ENCODE assay signal across 12 cellular contexts in the genomic region with DNA sequence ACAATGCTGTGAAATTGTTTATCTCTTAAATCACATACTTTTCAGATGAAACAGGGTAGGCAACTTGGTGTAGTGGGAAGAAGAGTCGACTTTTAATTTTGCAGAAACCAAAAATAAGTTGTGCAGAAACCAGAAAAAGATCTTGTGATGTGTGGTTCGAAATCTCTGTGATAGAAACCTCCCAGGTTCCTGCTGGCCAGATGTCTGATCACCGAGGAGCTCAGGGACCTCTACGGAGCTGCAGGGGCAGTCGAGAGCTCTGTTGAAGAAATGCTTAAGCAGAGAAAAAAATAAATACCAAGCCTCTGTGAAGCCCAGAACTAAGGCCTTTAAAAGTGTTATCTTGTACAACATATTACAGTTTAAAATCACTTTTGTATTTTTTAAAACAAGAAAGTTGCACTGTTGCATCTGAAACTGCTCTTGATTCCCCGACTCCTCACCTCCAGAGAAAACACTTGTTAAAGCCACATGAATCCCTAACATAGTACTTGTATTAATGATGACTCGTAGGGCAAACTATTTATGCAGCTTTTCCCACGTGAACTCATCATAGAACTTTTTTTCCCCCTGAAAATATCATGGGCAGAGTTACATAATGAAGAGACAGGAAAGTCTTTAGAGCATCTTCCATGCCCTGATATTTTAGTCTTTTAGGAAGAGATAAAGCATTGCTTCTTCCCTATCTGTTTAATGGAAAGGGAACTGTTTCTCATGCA. TPM values are rescaled to one million over a fixed set of nuclear protein-coding genes. Genes with fewer than 3 reads are reported as not detected.
A peak's percentile ranks its signal among the peaks of the same experiment; 100 is the strongest.
DNase-seq lines count a peak whose midpoint lies in the region; ATAC-seq, FAIRE-seq and TF ChIP-seq lines count a peak whose summit lies in the region.
"Had no signal": no experiment of that assay in that cellular context is flagged by ENCODE, and none has a peak within 500 bp of the region (broad histone marks: within the 10 kb centered on the region; RNA-seq: fewer than 3 reads in every experiment).

No MANE protein-coding gene starts in this region.

- H2BK5ac ChIP-seq in IMR-90 (ENCODE audit: low read depth, low read length, poor library complexity, severe bottlenecking) = no peak overlapping the region

- ATAC-seq in IMR-90 (ENCODE audit: low read depth) = peak; percentile 70
- no peak for ATAC-seq in activated CD4-positive, CD25-positive, alpha-beta regulatory T cell treated with anti-CD3 and anti-CD28 coated beads, Interleukin-2, amount 50 U/mL, for 24 hours

- peak; percentile 76 for FAIRE-seq in GM19239 (lab: Jason Lieb, UNC)
- FAIRE-seq: TTC549 had no signal

- BruUV-seq in IMR-90 (replicated peaks; lab: Mats Ljungman, UMichigan) = no TSS peak

- no peak overlapping the region for H3K14ac ChIP-seq in IMR-90 (replicated peaks; ENCODE audit: low read depth, low read length)

- H3K23ac ChIP-seq in IMR-90 (ENCODE audit: low read depth, low read length) = no peak overlapping the region

- TF ChIP-seq EP300 in transverse colon (IDR thresholded peaks at IDR 0.05; ENCODE audit: low read depth) = no peak

- TF ChIP-seq RAD21 in IMR-90 (IDR thresholded peaks at IDR 0.05; ENCODE audit: low read length) = no peak

- H3K9me3 ChIP-seq in BLaER1 (no peaks in the 10 kb centered on the region), IMR-90 (ENCODE audit: control insufficient read depth, insufficient read depth, low read length) (no peaks in the 10 kb centered on the region), transverse colon (no peaks in the 10 kb centered on the region)

- H2BK15ac ChIP-seq in IMR-90 (ENCODE audit: low read depth, low read length) = no peak overlapping the region

- no peak for TF ChIP-seq POLR2A in IMR-90 (IDR thresholded peaks at IDR 0.05; ENCODE audit: low read depth, low read length)
- no peak for TF ChIP-seq POLR2A in transverse colon (IDR thresholded peaks at IDR 0.05)

- in situ Hi-C loops in IMR-90 (cut with MboI; ENCODE audit: low sequenced_read_pairs) = no loop called here
- in situ Hi-C loops in transverse colon (cut with MboI; ENCODE audit: low pct_ligation_motif_present in 1 of 4, low pct_unique_long_range_greater_than_20kb in 1 of 4, low sequenced_read_pairs in 3 of 4) = no loop called here

- H3K79me1 ChIP-seq in IMR-90 (ENCODE audit: low read depth in 1 of 2, low read length in 2 of 2) = 0 out of 4 replicates have a peak, but pooled peaks cover 0 to 7% of the 10 kb centered on the region in 2 experiments

- whole genome bisulfite sequencing in IMR-90 (ENCODE audit: extremely low coverage in 2 of 2, insufficient read length in 1 of 2), 2 experiments = 100% methylated on average over 1 of the region's 8 CpGs; no CpG with 5 or more reads in 1 of the 2 experiments
- 66 to 69% methylated on average over 3 to 8 of the region's 8 CpGs for WGBS in transverse colon (ENCODE audit: low coverage in 1 of 2), 2 donors

- no peak overlapping the region for H2AK9ac ChIP-seq in IMR-90 (replicated peaks; ENCODE audit: low read depth, low read length, poor library complexity)

- H4K8ac ChIP-seq in IMR-90 (ENCODE audit: low read depth in 2 of 2, low read length in 2 of 2) = no peak overlapping the region

- H3K9ac ChIP-seq in BLaER1 (0 out of 2 replicates have a peak overlapping the region, but pooled peaks have one; percentile 47), IMR-90 (ENCODE audit: low read depth, low read length) (no peak overlapping the region)

- POLR2A ChIA-PET in IMR-90 (lab: Charles Lee; ENCODE audit: unreplicated experiment) = no interaction called here

- H3K27ac ChIP-seq in BLaER1 (peak overlapping the region; percentile 56), IMR-90 (ENCODE audit: insufficient read depth, low read length) (no peak overlapping the region), transverse colon (no peak overlapping the region)
- H3K27ac ChIP-seq: hepatocyte had no signal

- H3K27me3 ChIP-seq in BLaER1 (no peaks in the 10 kb centered on the region), IMR-90 (ENCODE audit: control insufficient read depth, insufficient read depth, low read length) (no peaks in the 10 kb centered on the region), transverse colon (no peaks in the 10 kb centered on the region)
- H3K27me3 ChIP-seq: hepatocyte had no signal

- no peak overlapping the region for H2AK5ac ChIP-seq in IMR-90 (ENCODE audit: low read depth, low read length)

- dilution Hi-C loops in IMR-90 (cut with HindIII; ENCODE audit: low sequenced_read_pairs, unreplicated experiment) = no loop called here

- H4K20me1 ChIP-seq in BLaER1 (peaks cover 57% of the 10 kb centered on the region), IMR-90 (ENCODE audit: insufficient read depth, low read length) (peaks cover 3% of the 10 kb centered on the region; the same call in 1 of the 2 replicates)

- no peak overlapping the region for H4K91ac ChIP-seq in IMR-90 (ENCODE audit: insufficient read depth, low read depth, low read length)

- no peak overlapping the region for H3K56ac ChIP-seq in IMR-90 (ENCODE audit: extremely low read depth, insufficient read depth, low read length)

- no peak overlapping the region for H2AFZ ChIP-seq in IMR-90 (replicated peaks; ENCODE audit: low read length, poor library complexity)
- H2AFZ ChIP-seq: hepatocyte had no signal

- H4K5ac ChIP-seq in IMR-90 (ENCODE audit: low read depth, low read length) = no peak overlapping the region

- DNase-seq in GM19239 (ENCODE audit: insufficient read length, low spot score) (no peak), IMR-90 (peak; percentile 68), fibroblast of pulmonary artery (ENCODE audit: low read depth) (peak; percentile 10), transverse colon (no peak)
- no peak for DNase-seq in activated CD8-positive, alpha-beta memory T cell treated with anti-CD3 and anti-CD28 coated beads for 24 hours
- no peak for DNase-seq in activated CD8-positive, alpha-beta memory T cell treated with anti-CD3 and anti-CD28 coated beads, Interleukin-2, amount 50 U/mL, for 4 hours
- DNase-seq: NCI-H524, occipital lobe had no signal

- no peak overlapping the region for H3K18ac ChIP-seq in IMR-90 (ENCODE audit: low read depth, low read length)

- intact Hi-C loops in IMR-90 (cut with micrococcal nuclease) = no loop called here
- intact Hi-C loops in transverse colon (cut with DNase I; ENCODE audit: low total_unique reads) = no loop called here

- H3K4me1 ChIP-seq in BLaER1 (peaks cover 63% of the 10 kb centered on the region), IMR-90 (ENCODE audit: control insufficient read depth, insufficient read depth, low read length) (peaks cover 5% of the 10 kb centered on the region), transverse colon (peaks cover 0 to 6% (median 3%) of the 10 kb centered on the region in 4 donors)

- peaks cover 21% of the 10 kb centered on the region for H3K9me1 ChIP-seq in IMR-90 (ENCODE audit: insufficient read depth, low read length)

- peak overlapping the region; percentile 84 for H3K4me2 ChIP-seq in BLaER1
- no peak overlapping the region for H3K4me2 ChIP-seq in IMR-90 (ENCODE audit: low read depth, low read length)
- H3K4me2 ChIP-seq: hepatocyte had no signal

- no peak overlapping the region for H2BK20ac ChIP-seq in IMR-90 (ENCODE audit: low read depth, low read length)

- peaks cover 53% of the 10 kb centered on the region for H3K36me3 ChIP-seq in BLaER1
- peaks cover 3% of the 10 kb centered on the region for H3K36me3 ChIP-seq in IMR-90 (ENCODE audit: control insufficient read depth, insufficient read depth, low read length)
- peaks cover 0 to 18% (median 2%) of the 10 kb centered on the region in 4 donors for H3K36me3 ChIP-seq in transverse colon

- H3K4ac ChIP-seq in IMR-90 (ENCODE audit: low read depth, low read length) = no peak overlapping the region

- CTCF ChIA-PET in IMR-90 (lab: Yijun Ruan, JAX) = interaction anchor here (1.0 kb wide), 2 partner anchors 24 to 25 kb away, joined by 3 read pairs; no protein-coding TSS in a partner anchor

- H2BK120ac ChIP-seq in IMR-90 (ENCODE audit: low read depth, low read length) = no peak overlapping the region

- TF ChIP-seq CTCF in IMR-90 (conservative IDR thresholded peaks at IDR 0.05; ENCODE audit: low read depth, low read length) = no peak
- TF ChIP-seq CTCF in fibroblast of pulmonary artery (IDR thresholded peaks at IDR 0.05; ENCODE audit: low read length, missing control alignments) = no peak
- no peak for TF ChIP-seq CTCF in transverse colon (IDR thresholded peaks at IDR 0.05)

- H3K4me3 ChIP-seq in BLaER1 (no peak overlapping the region), IMR-90 (ENCODE audit: insufficient read depth, low read depth, low read length) (no peak overlapping the region), fibroblast of pulmonary artery (replicated peaks; ENCODE audit: low read depth, low read length) (no peak overlapping the region), transverse colon (no peak overlapping the region)
- H3K4me3 ChIP-seq: hepatocyte had no signal

TF ChIP-seq in IMR-90, 13 proteins besides CTCF, POLR2A, EP300 and RAD21:
- no peak for TF ChIP-seq SMC3 (IDR thresholded peaks at IDR 0.05; ENCODE audit: low read depth, low read length)
- no peak for TF ChIP-seq RCOR1 (IDR thresholded peaks at IDR 0.05; ENCODE audit: insufficient replicate concordance, low read length)
- TF ChIP-seq FOS (IDR thresholded peaks at IDR 0.05; ENCODE audit: low read depth, low read length) = peak; percentile 33; the same call in 1 of the 2 replicates
- TF ChIP-seq, protein P1, sequence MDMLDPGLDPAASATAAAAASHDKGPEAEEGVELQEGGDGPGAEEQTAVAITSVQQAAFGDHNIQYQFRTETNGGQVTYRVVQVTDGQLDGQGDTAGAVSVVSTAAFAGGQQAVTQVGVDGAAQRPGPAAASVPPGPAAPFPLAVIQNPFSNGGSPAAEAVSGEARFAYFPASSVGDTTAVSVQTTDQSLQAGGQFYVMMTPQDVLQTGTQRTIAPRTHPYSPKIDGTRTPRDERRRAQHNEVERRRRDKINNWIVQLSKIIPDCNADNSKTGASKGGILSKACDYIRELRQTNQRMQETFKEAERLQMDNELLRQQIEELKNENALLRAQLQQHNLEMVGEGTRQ (IDR thresholded peaks at IDR 0.05; ENCODE audit: low read depth, low read length) = no peak
- TF ChIP-seq CHD1 (IDR thresholded peaks at IDR 0.05; ENCODE audit: low read depth, low read length) = no peak
TF ChIP-seq in IMR-90: peak in this region for 1.

RNA-seq across cellular contexts. Expression of a gene that starts 51.3 kb away (rescaled TPM):
- total RNA-seq in IMR-90 (2012; rRNA removed) = not detected in 2 replicates
- 0.43 TPM in 2 replicates for polyA plus RNA-seq in IMR-90 (2012; rRNA removed)
- polyA plus RNA-seq in IMR-90 (2012; cell fraction: cytosol; rRNA removed) = 1.3 and 1.5 TPM in 2 replicates
- polyA plus RNA-seq in IMR-90 (2012; cell fraction: nucleus; rRNA removed; ENCODE audit: low replicate concordance) = 0.66 and 0.78 TPM in 2 replicates
- 1 to 10 TPM in 3 of 4 donors, not detected in 1; 1.4 to 2.2 (median 1.9) TPM for total RNA-seq in transverse colon
- polyA plus RNA-seq: hepatocyte had no signal

Comparison
In these comparisons a context has a peak if more than half of its experiments do, and no peak if none do; other contexts are left out.
1. DNase-seq: peak in IMR-90 (single experiment) and fibroblast of pulmonary artery (single experiment); none in GM19239 (single experiment), transverse colon (single experiment), activated CD8-positive, alpha-beta memory T cell treated with anti-CD3 and anti-CD28 coated beads for 24 hours (single experiment) and activated CD8-positive, alpha-beta memory T cell treated with anti-CD3 and anti-CD28 coated beads, Interleukin-2, amount 50 U/mL, for 4 hours (single experiment).